Comparison of ENCODE assay signal across 7 cellular contexts in the genomic region with DNA sequence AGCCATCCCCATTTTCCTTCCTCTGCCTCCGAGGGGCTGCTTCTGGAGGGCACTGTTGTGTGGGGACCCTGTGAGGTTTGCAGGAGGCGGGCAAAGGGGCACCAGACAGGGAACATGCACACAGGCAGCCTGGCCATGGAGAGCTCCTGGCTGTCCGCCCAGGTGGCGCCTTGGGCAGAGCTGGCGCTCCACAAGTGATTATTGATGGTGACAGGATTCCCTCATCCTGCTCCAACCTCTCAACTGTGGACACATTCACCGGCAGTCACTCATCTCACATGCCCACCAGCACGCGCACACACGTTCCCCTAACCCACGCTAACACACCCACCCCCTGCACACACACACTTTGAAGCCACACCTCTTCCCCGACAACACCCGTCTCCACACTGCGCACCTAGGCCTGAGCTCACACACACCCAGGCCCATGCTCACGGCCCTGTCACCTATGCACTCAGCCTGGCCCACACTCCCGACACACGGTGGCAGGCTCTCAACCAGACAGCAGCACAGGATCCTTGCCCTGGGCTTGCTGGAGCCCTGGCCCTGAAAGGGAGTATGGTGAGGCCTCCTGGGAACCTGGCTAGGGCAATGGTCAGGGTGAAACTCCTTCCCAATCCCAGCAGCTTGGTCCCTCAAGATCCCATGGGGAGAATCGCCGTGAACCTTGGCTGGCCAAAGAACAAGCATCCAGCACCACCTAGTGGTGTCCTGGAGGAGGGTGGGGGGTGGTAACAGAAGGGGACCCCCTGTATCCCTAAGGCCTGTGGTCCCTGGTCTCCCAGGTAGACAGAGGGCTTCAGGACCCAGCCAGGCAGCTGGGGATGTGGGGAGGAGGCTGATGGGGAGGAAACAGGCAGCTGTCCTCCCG. TPM values are rescaled to one million over a fixed set of nuclear protein-coding genes. Genes with fewer than 3 reads are reported as not detected.
DNase-seq lines count a peak whose midpoint lies in the region; ATAC-seq and TF ChIP-seq lines count a peak whose summit lies in the region.

No MANE protein-coding gene starts in this region.

- H3K4me1 Mint-ChIP-seq in T-helper 2 cell treated with Interferon-gamma antibody and Interleukin-4, amounts not matched to agents 5 μg/mL and 100 μg/mL, for 36 hours (ENCODE audit: low read depth) = peaks cover 21% of the 10 kb centered on the region

- peak overlapping the region; percentile 58 for H3K9ac ChIP-seq in mucosa of stomach (ENCODE audit: low read length)

- H3K4me3 Mint-ChIP-seq in T-helper 2 cell treated with Interferon-gamma antibody and Interleukin-4, amounts not matched to agents 5 μg/mL and 100 μg/mL, for 36 hours = no peak overlapping the region

- H3K9me3 ChIP-seq in mucosa of stomach (ENCODE audit: control insufficient read depth, low read length) = no peaks in the 10 kb centered on the region

- intact Hi-C loops in dorsolateral prefrontal cortex (cut with DNase I) = loop anchor here (1.0 to 5.0 kb wide), 3 partner anchors 49 to 80 kb away; no protein-coding TSS in a partner anchor

- peaks cover 0 to 20% (median 0%) of the 10 kb centered on the region in 45 donors for H3K27me3 ChIP-seq in dorsolateral prefrontal cortex
- peaks cover 46% of the 10 kb centered on the region for H3K27me3 ChIP-seq in mucosa of stomach (ENCODE audit: control insufficient read depth, insufficient read depth, low read length)

- peaks cover 69% of the 10 kb centered on the region for H3K4me1 ChIP-seq in mucosa of stomach (ENCODE audit: control insufficient read depth, insufficient read depth, low read length)

- DNase-seq in GM12864 (ENCODE audit: low read depth) = no peak
- peak; percentile 5 for DNase-seq in NCI-H446 treated with DMSO at 0.1 percent for 48 hours (lab: John Stamatoyannopoulos, UW)
- DNase-seq in dorsolateral prefrontal cortex = peak in 2 of 10 donors; percentile 54 to 55
- no peak for DNase-seq in T-helper 2 cell treated with Interferon-gamma antibody and Interleukin-4, amounts not matched to agents 5 μg/mL and 100 μg/mL, for 36 hours (ENCODE audit: low spot score)
- no peak for DNase-seq in KBM-7

- no peaks in the 10 kb centered on the region for H3K36me3 ChIP-seq in mucosa of stomach (ENCODE audit: control insufficient read depth, insufficient read depth, low read length)

- H3K27ac ChIP-seq in dorsolateral prefrontal cortex = peak overlapping the region in 11 of 59 donors; percentile 4 to 59 (median 46)

- H3K27me3 Mint-ChIP-seq in T-helper 2 cell treated with Interferon-gamma antibody and Interleukin-4, amounts not matched to agents 5 μg/mL and 100 μg/mL, for 36 hours (ENCODE audit: low read depth) = peaks cover 20% of the 10 kb centered on the region

- TF ChIP-seq CTCF in GM12864 (IDR thresholded peaks at IDR 0.05; ENCODE audit: low read depth, low read length, missing control alignments) (peak; percentile 55), dorsolateral prefrontal cortex (IDR thresholded peaks at IDR 0.05 in 54 of 56, conservative IDR thresholded peaks at IDR 0.05 in 2 of 56; ENCODE audit: low read depth in 1 of 56, partially characterized antibody in 56 of 56) (peak in 54 of 56 donors; percentile 42 to 79 (median 63))

- no peaks in the 10 kb centered on the region for H3K36me3 Mint-ChIP-seq in T-helper 2 cell treated with Interferon-gamma antibody and Interleukin-4, amounts not matched to agents 5 μg/mL and 100 μg/mL, for 36 hours (ENCODE audit: low read depth)

- in situ Hi-C loops in KBM-7 (cut with MboI; ENCODE audit: low pct_unique_long_range_greater_than_20kb, low sequenced_read_pairs) = loop anchor here (25.0 kb wide), 1 partner anchor 110 kb away; no protein-coding TSS in a partner anchor

- H3K4me3 ChIP-seq in GM12864 (ENCODE audit: low read depth, low read length) (no peak overlapping the region), dorsolateral prefrontal cortex (no peak overlapping the region), mucosa of stomach (ENCODE audit: low read length) (no peak overlapping the region)

- no peak for ATAC-seq in GM18519 (IDR thresholded peaks at IDR 0.05; ENCODE audit: low FRiP score, unreplicated experiment)

- H3K27ac Mint-ChIP-seq in T-helper 2 cell treated with Interferon-gamma antibody and Interleukin-4, amounts not matched to agents 5 μg/mL and 100 μg/mL, for 36 hours = no peak overlapping the region

- no peaks in the 10 kb centered on the region for H3K9me3 Mint-ChIP-seq in T-helper 2 cell treated with Interferon-gamma antibody and Interleukin-4, amounts not matched to agents 5 μg/mL and 100 μg/mL, for 36 hours

RNA-seq across cellular contexts. Expression of a gene that starts 3.6 kb away (rescaled TPM):
- 10 to 100 TPM in 15 of 120 experiments, 1 to 10 TPM in 105; 1.4 to 15.3 (median 6.7) TPM for total RNA-seq in dorsolateral prefrontal cortex

RNA-seq across cellular contexts. Expression of a gene that starts 6.7 kb away (rescaled TPM):
- 10 to 100 TPM in 8 of 120 experiments, 1 to 10 TPM in 112; 1.6 to 14.9 (median 4.8) TPM for total RNA-seq in dorsolateral prefrontal cortex

RNA-seq across cellular contexts. Expression of a gene that starts 16.0 kb away (rescaled TPM):
- 10 to 100 TPM; 14.2 to 41.1 (median 27.6) TPM for total RNA-seq in dorsolateral prefrontal cortex

RNA-seq across cellular contexts. Expression of a gene that starts 28.0 kb away (rescaled TPM):
- 10 to 100 TPM in 110 of 120 experiments, 1 to 10 TPM in 10; 7.9 to 41.1 (median 16.5) TPM for total RNA-seq in dorsolateral prefrontal cortex

RNA-seq across cellular contexts. Expression of a gene that starts 34.9 kb away (rescaled TPM):
- total RNA-seq in dorsolateral prefrontal cortex = 100 to 1,000 TPM in 9 of 120 experiments, 10 to 100 TPM in 111; 45.7 to 129 (median 71.4) TPM
